Comparison of ENCODE assay signal across 11 cellular contexts in the genomic region with DNA sequence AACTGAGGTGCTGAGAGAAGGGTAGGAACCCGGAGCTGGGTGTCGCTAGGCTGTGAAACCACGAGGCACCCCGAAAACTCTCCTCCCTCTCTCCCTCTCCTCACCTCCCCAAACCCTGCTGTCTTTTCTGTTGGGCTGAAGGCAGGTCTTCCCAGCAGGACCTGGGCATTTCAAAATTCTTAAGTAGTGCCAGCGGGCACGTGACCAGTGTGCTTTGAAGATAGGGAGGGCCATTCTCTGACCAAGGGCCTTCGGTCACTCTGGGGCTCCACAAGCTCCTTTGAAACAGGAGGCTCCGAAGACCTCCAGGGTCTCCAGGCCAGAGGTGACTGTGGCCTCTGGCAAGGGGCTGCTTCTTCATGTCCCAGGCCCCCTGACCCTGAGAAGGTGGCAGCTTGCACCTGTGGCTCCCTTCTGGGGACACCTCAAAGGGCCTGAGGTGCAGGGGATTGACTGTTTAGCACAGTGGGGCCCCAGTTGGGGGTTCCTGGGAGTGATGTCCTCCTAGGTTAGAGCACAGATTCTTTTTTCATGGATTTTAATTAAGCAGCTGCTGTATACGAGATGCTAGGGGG. TPM values are rescaled to one million over a fixed set of nuclear protein-coding genes. Genes with fewer than 3 reads are reported as not detected.
DNase-seq lines count a peak whose midpoint lies in the region; ATAC-seq and TF ChIP-seq lines count a peak whose summit lies in the region.
"Had no signal": no experiment of that assay in that cellular context is flagged by ENCODE, and none has a peak within 500 bp of the region (broad histone marks: within the 10 kb centered on the region; RNA-seq: fewer than 3 reads in every experiment).

No MANE protein-coding gene starts in this region.

- peak overlapping the region; percentile 91 for H3K27ac ChIP-seq in BLaER1
- H3K27ac ChIP-seq in gastroesophageal sphincter: peak overlapping the region in 3 of 4 donors; percentile 58 to 66 (median 62)
- peak overlapping the region; percentile 33 to 62 (median 42) for H3K27ac ChIP-seq in sigmoid colon

- TF ChIP-seq POLR2A in gastroesophageal sphincter (IDR thresholded peaks at IDR 0.05): no peak
- no peak for TF ChIP-seq POLR2A in sigmoid colon (IDR thresholded peaks at IDR 0.05)

- WGBS in gastroesophageal sphincter (ENCODE audit: low coverage in 1 of 2), 2 donors: 14% methylated on average over 1 of the region's 9 CpGs; no CpG with 5 or more reads in 1 of the 2 donors
- 71 to 86% methylated on average over 9 of the region's 9 CpGs for WGBS in sigmoid colon, 2 donors

- no peaks in the 10 kb centered on the region for H3K9me3 ChIP-seq in BLaER1
- H3K9me3 ChIP-seq in NT2/D1 (ENCODE audit: insufficient read depth, low read length): no peaks in the 10 kb centered on the region; the same call in 1 of the 2 replicates
- H3K9me3 ChIP-seq in gastroesophageal sphincter: no peaks in the 10 kb centered on the region
- no peaks in the 10 kb centered on the region for H3K9me3 ChIP-seq in sigmoid colon

- H3K36me3 ChIP-seq in BLaER1 (peaks cover 75% of the 10 kb centered on the region), NT2/D1 (ENCODE audit: insufficient read depth, insufficient read length, low read length) (peaks cover 82% of the 10 kb centered on the region), gastroesophageal sphincter (peaks cover 0 to 22% of the 10 kb centered on the region in 2 donors), sigmoid colon (peaks cover 0 to 20% (median 10%) of the 10 kb centered on the region in 4 donors)

- H3K4me1 ChIP-seq in BLaER1: peaks cover 100% of the 10 kb centered on the region
- H3K4me1 ChIP-seq in NT2/D1 (ENCODE audit: insufficient read depth, insufficient read length): peaks cover 31% of the 10 kb centered on the region
- H3K4me1 ChIP-seq in gastroesophageal sphincter: peaks cover 0 to 92% (median 50%) of the 10 kb centered on the region in 3 donors
- H3K4me1 ChIP-seq in sigmoid colon: peaks cover 0 to 58% (median 50%) of the 10 kb centered on the region in 4 donors

- H3K9ac ChIP-seq in BLaER1 (peak overlapping the region; percentile 61), NT2/D1 (ENCODE audit: insufficient read length, low read depth) (peak overlapping the region; percentile 44)

- no peak for TF ChIP-seq EP300 in gastroesophageal sphincter (IDR thresholded peaks at IDR 0.05)
- TF ChIP-seq EP300 in sigmoid colon (IDR thresholded peaks at IDR 0.05): no peak

- H3K4me2 ChIP-seq in BLaER1: peak overlapping the region; percentile 82

- H4K20me1 ChIP-seq in BLaER1: peaks cover 97% of the 10 kb centered on the region

- ATAC-seq in gastroesophageal sphincter (no peak), HG02885 (IDR thresholded peaks at IDR 0.05; ENCODE audit: poor library complexity, unreplicated experiment) (no peak), HG02870 (IDR thresholded peaks at IDR 0.05; ENCODE audit: unreplicated experiment) (no peak)
- ATAC-seq: activated naive CD8-positive, alpha-beta T cell treated with anti-CD3 and anti-CD28 coated beads, Interleukin-2, amount 50 U/mL, for 24 hours; CD8-positive, alpha-beta T cell had no signal

- H3K27me3 ChIP-seq in BLaER1: no peaks in the 10 kb centered on the region
- H3K27me3 ChIP-seq in NT2/D1 (ENCODE audit: insufficient read depth, insufficient read length): no peaks in the 10 kb centered on the region
- H3K27me3 ChIP-seq in gastroesophageal sphincter: no peaks in the 10 kb centered on the region
- H3K27me3 ChIP-seq in sigmoid colon: no peaks in the 10 kb centered on the region

- DNase-seq in NT2/D1 (ENCODE audit: low read depth, low spot score) (no peak), sigmoid colon (no peak), COLO668 (lab: John Stamatoyannopoulos, UW; ENCODE audit: unreplicated experiment) (no peak), NCI-H446 (lab: John Stamatoyannopoulos, UW) (no peak)
- DNase-seq: activated naive CD8-positive, alpha-beta T cell treated with anti-CD3 and anti-CD28 coated beads, Interleukin-2, amount 50 U/mL, for 24 hours; CD8-positive, alpha-beta T cell; OCI-M1 had no signal

- TF ChIP-seq CTCF in gastroesophageal sphincter (IDR thresholded peaks at IDR 0.05) (no peak), sigmoid colon (IDR thresholded peaks at IDR 0.05) (no peak)

- H3K4me3 ChIP-seq in BLaER1 (no peak overlapping the region), NT2/D1 (ENCODE audit: insufficient read length, low read depth) (no peak overlapping the region), gastroesophageal sphincter (no peak overlapping the region), sigmoid colon (no peak overlapping the region)

- intact Hi-C loops in sigmoid colon (cut with DNase I): loop anchor here (2.0 kb wide), 1 partner anchor 47 kb away; a partner anchor contains a TSS

RNA-seq across cellular contexts. Expression of a gene that starts 48.3 kb away (rescaled TPM):
- total RNA-seq in gastroesophageal sphincter (100 to 1,000 TPM in 2 of 4 donors, 10 to 100 TPM in 2; 79.1 to 115 (median 96.8) TPM), sigmoid colon (10 to 100 TPM; 53.2 to 96.7 (median 64.1) TPM)
- polyA plus RNA-seq in sigmoid colon: 100 to 1,000 TPM; 152 to 326 (median 222) TPM
